Comparison of ENCODE assay signal across 26 cellular contexts in genomic region chr6:31035862-31036497, GRCh38. TPM values are rescaled to one million over a fixed set of nuclear protein-coding genes. Genes with fewer than 3 reads are reported as not detected.
"Had no signal": no experiment of that assay in that cellular context is flagged by ENCODE, and none has a peak within 500 bp of the region (broad histone marks: within the 10 kb centered on the region; RNA-seq: fewer than 3 reads in every experiment).

No MANE protein-coding gene starts in this region.

- H3K4me1 ChIP-seq: foreskin keratinocyte, sigmoid colon, suprapubic skin, upper lobe of right lung had no signal

- H3K27ac Mint-ChIP-seq: activated CD4-positive, alpha-beta memory T cell treated with anti-CD3 and anti-CD28 coated beads, Interleukin-2, amount 10 ng/mL, durations not matched to agents 7 days and 5 days; activated CD4-positive, alpha-beta T cell treated with anti-CD3 and anti-CD28 coated beads for 36 hours; activated naive CD8-positive, alpha-beta T cell; nephron; T-helper 2 cell treated with Interferon-gamma antibody and Interleukin-4, amounts not matched to agents 5 μg/mL and 100 μg/mL, for 36 hours had no signal

- DNase-seq: activated CD4-positive, alpha-beta memory T cell treated with anti-CD3 and anti-CD28 coated beads, Interleukin-2, amount 10 ng/mL, durations not matched to agents 7 days and 5 days; activated CD4-positive, alpha-beta T cell treated with anti-CD3 and anti-CD28 coated beads for 36 hours; activated gamma-delta T cell; activated T-cell treated with anti-CD3 and anti-CD28 coated beads, Interleukin-2, amount 50 U/mL, for 48 hours; aorta; caudate nucleus; cortex of kidney; effector memory CD4-positive, alpha-beta T cell; erythroblast; foreskin keratinocyte; heart left ventricle; kidney; left ventricle myocardium inferior; mesenchymal stem cell; occipital lobe; sigmoid colon; stimulated activated CD4-positive, alpha-beta T cell treated with anti-CD3 and anti-CD28 coated beads, Interleukin-2, amount 100 ng/mL, for 48 hours; stimulated activated naive CD4-positive, alpha-beta T cell treated with Interleukin-2 at 50 U/mL for 16 hours; SW 1271; upper lobe of right lung had no signal

- H3K27me3 ChIP-seq: heart left ventricle, sigmoid colon, suprapubic skin, upper lobe of right lung had no signal

- H3K9me3 ChIP-seq: heart left ventricle, left ventricle myocardium inferior, sigmoid colon, suprapubic skin, upper lobe of right lung had no signal

- ATAC-seq: activated CD4-positive, alpha-beta T cell treated with anti-CD3 and anti-CD28 coated beads for 36 hours; foreskin keratinocyte; heart left ventricle; upper lobe of right lung had no signal

- FAIRE-seq: kidney had no signal

- H3K4me1 Mint-ChIP-seq: activated CD4-positive, alpha-beta memory T cell treated with anti-CD3 and anti-CD28 coated beads, Interleukin-2, amount 10 ng/mL, durations not matched to agents 7 days and 5 days had no signal

- H3K4me3 ChIP-seq: heart left ventricle, left ventricle myocardium inferior, sigmoid colon, suprapubic skin, upper lobe of right lung had no signal

- H3K27ac ChIP-seq: foreskin keratinocyte, left ventricle myocardium inferior, sigmoid colon, suprapubic skin, upper lobe of right lung, VCaP had no signal

- H3K9me3 Mint-ChIP-seq: activated CD4-positive, alpha-beta memory T cell treated with anti-CD3 and anti-CD28 coated beads, Interleukin-2, amount 10 ng/mL, durations not matched to agents 7 days and 5 days; T-helper 2 cell treated with Interferon-gamma antibody and Interleukin-4, amounts not matched to agents 5 μg/mL and 100 μg/mL, for 36 hours had no signal

- H3K36me3 Mint-ChIP-seq: activated naive CD8-positive, alpha-beta T cell had no signal

- H3K36me3 ChIP-seq: heart left ventricle, left ventricle myocardium inferior, sigmoid colon, suprapubic skin, upper lobe of right lung had no signal

- H3K4me3 Mint-ChIP-seq: activated CD4-positive, alpha-beta memory T cell treated with anti-CD3 and anti-CD28 coated beads, Interleukin-2, amount 10 ng/mL, durations not matched to agents 7 days and 5 days; activated CD4-positive, alpha-beta T cell treated with anti-CD3 and anti-CD28 coated beads for 36 hours; activated naive CD8-positive, alpha-beta T cell; nephron; T-helper 2 cell treated with Interferon-gamma antibody and Interleukin-4, amounts not matched to agents 5 μg/mL and 100 μg/mL, for 36 hours had no signal

RNA-seq across cellular contexts. Expression of gene MUC22, which starts 25.7 kb away (rescaled TPM):
- total RNA-seq: activated CD4-positive, alpha-beta memory T cell treated with anti-CD3 and anti-CD28 coated beads, Interleukin-2, amount 10 ng/mL, durations not matched to agents 7 days and 5 days; activated CD4-positive, alpha-beta T cell treated with anti-CD3 and anti-CD28 coated beads for 36 hours; aorta; foreskin keratinocyte; kidney; occipital lobe; pulmonary artery endothelial cell; sigmoid colon; upper lobe of right lung had no signal

RNA-seq across cellular contexts. Expression of gene MUC21, which starts 52.5 kb away (rescaled TPM):
- total RNA-seq: activated CD4-positive, alpha-beta memory T cell treated with anti-CD3 and anti-CD28 coated beads, Interleukin-2, amount 10 ng/mL, durations not matched to agents 7 days and 5 days; activated CD4-positive, alpha-beta T cell treated with anti-CD3 and anti-CD28 coated beads for 36 hours; aorta; foreskin keratinocyte; heart left ventricle; kidney; left ventricle myocardium inferior; occipital lobe; pulmonary artery endothelial cell; sigmoid colon had no signal
